ENCODE assay signal across 8 cellular contexts in genomic region chr6:2634151-2634964, GRCh38.
A peak's percentile ranks its signal among the peaks of the same experiment; 100 is the strongest.
DNase-seq lines count a peak whose midpoint lies in the region; ATAC-seq and TF ChIP-seq lines count a peak whose summit lies in the region.

No MANE protein-coding gene starts in this region.

- no peak overlapping the region for H3K27ac Mint-ChIP-seq in CD4-positive, alpha-beta T cell

- no peak overlapping the region for H2AFZ ChIP-seq in Karpas-422 (ENCODE audit: low read length)
- peak overlapping the region; percentile 44 for H2AFZ ChIP-seq in neural cell (ENCODE audit: low read depth, low read length)

- peak; percentile 68 to 89 (median 79) for DNase-seq in CD4-positive, alpha-beta T cell
- DNase-seq in Karpas-422: peak; percentile 80
- DNase-seq in RWPE1 (ENCODE audit: low spot score): peak; percentile 77
- DNase-seq in activated effector memory CD4-positive, alpha-beta T cell treated with anti-CD3 and anti-CD28 coated beads, Interleukin-2, amount 50 U/mL, for 16 hours: peak; percentile 94
- DNase-seq in foreskin fibroblast: peak; percentile 83 to 95
- peak; percentile 91 for DNase-seq in stimulated activated naive CD8-positive, alpha-beta T cell treated with anti-CD3 and anti-CD28 coated beads, Interleukin-15, Interleukin-2, amounts not matched to agents 100 U/mL and 50 U/mL, for 24 hours

- intact Hi-C loops in CD4-positive, alpha-beta T cell (cut with DNase I, micrococcal nuclease): loop anchor here (1.0 to 5.0 kb wide), 6 partner anchors 437 to 1112 kb away; no protein-coding TSS in a partner anchor

- peak; percentile 26 for TF ChIP-seq EP300 in neural cell (conservative IDR thresholded peaks at IDR 0.05; ENCODE audit: poor library complexity, severe bottlenecking)

- TF ChIP-seq CTCF in CD4-positive, alpha-beta T cell (IDR thresholded peaks at IDR 0.05): peak; percentile 97
- TF ChIP-seq CTCF in RWPE1 (conservative IDR thresholded peaks at IDR 0.05; ENCODE audit: low read depth): peak; percentile 97
- peak; percentile 98 for TF ChIP-seq CTCF in foreskin fibroblast (IDR thresholded peaks at IDR 0.05; ENCODE audit: low read depth, low read length)
- peak; percentile 97 for TF ChIP-seq CTCF in neural cell (IDR thresholded peaks at IDR 0.05; ENCODE audit: poor library complexity, severe bottlenecking)

- H3K27ac ChIP-seq in CD4-positive, alpha-beta T cell (ENCODE audit: low read depth, low read length): no peak overlapping the region
- no peak overlapping the region for H3K27ac ChIP-seq in Karpas-422 (ENCODE audit: low read length)
- H3K27ac ChIP-seq in RWPE1: peak overlapping the region; percentile 76
- no peak overlapping the region for H3K27ac ChIP-seq in neural cell (ENCODE audit: low read length)

- POLR2A ChIA-PET in CD4-positive, alpha-beta T cell (lab: Charles Lee): interaction anchor here (1.0 to 1.8 kb wide), 3 partner anchors 925 to 1038 kb away, joined by 3 to 5 read pairs (median 4); no protein-coding TSS in a partner anchor
- POLR2A ChIA-PET in RWPE1 (lab: Yijun Ruan, JAX; ENCODE audit: low non-redundant PET): no interaction called here

- H3K9me3 ChIP-seq in CD4-positive, alpha-beta T cell (ENCODE audit: control insufficient read depth, low read length): no peaks in the 10 kb centered on the region
- H3K9me3 ChIP-seq in Karpas-422 (ENCODE audit: low read length) (no peaks in the 10 kb centered on the region), neural cell (ENCODE audit: low read length) (no peaks in the 10 kb centered on the region)

- no peak overlapping the region for H3K4me3 ChIP-seq in Karpas-422 (ENCODE audit: low read length)
- peak overlapping the region; percentile 29 to 40 for H3K4me3 ChIP-seq in foreskin fibroblast (ENCODE audit: low read depth in 1 of 2, low read length in 2 of 2)
- H3K4me3 ChIP-seq in neural cell (ENCODE audit: low read length): peak overlapping the region; percentile 61

- H3K4me2 ChIP-seq in Karpas-422 (ENCODE audit: low read depth, low read length, poor library complexity, severe bottlenecking) (no peak overlapping the region), neural cell (ENCODE audit: low read length) (no peak overlapping the region)

- no peaks in the 10 kb centered on the region for H3K36me3 ChIP-seq in Karpas-422 (ENCODE audit: insufficient read depth, low read length)
- H3K36me3 ChIP-seq in neural cell (ENCODE audit: insufficient read depth, low read length): no peaks in the 10 kb centered on the region

- CTCF ChIA-PET in CD4-positive, alpha-beta T cell (lab: Charles Lee): interaction anchor here (0.6 to 2.6 kb wide), 14 partner anchors 11 to 1038 kb away, joined by 3 to 28 read pairs (median 4); no protein-coding TSS in a partner anchor
- CTCF ChIA-PET in RWPE1 (lab: Yijun Ruan, JAX): interaction anchor here (0.6 to 3.2 kb wide), 38 partner anchors 9 to 1502 kb away, joined by 3 to 20 read pairs (median 3); no protein-coding TSS in a partner anchor

- no peaks in the 10 kb centered on the region for H3K9me3 Mint-ChIP-seq in CD4-positive, alpha-beta T cell

- peaks cover 22% of the 10 kb centered on the region for H3K27me3 Mint-ChIP-seq in CD4-positive, alpha-beta T cell

- H3K36me3 Mint-ChIP-seq in CD4-positive, alpha-beta T cell (ENCODE audit: low read depth): no peaks in the 10 kb centered on the region

- peak; percentile 94 for ATAC-seq in CD4-positive, alpha-beta T cell (ENCODE audit: poor library complexity)
- peak; percentile 85 for ATAC-seq in GM21423 (IDR thresholded peaks at IDR 0.05; ENCODE audit: unreplicated experiment)
- peak; percentile 93 for ATAC-seq in stimulated activated naive CD8-positive, alpha-beta T cell treated with anti-CD3 and anti-CD28 coated beads, Interleukin-15, Interleukin-2, amounts not matched to agents 100 U/mL and 50 U/mL, for 24 hours

- peak overlapping the region; percentile 84 for H3K4me3 Mint-ChIP-seq in CD4-positive, alpha-beta T cell

- H3K4me1 Mint-ChIP-seq in CD4-positive, alpha-beta T cell (ENCODE audit: low read depth): no peaks in the 10 kb centered on the region

- H3K9me2 ChIP-seq in Karpas-422 (replicated peaks; ENCODE audit: insufficient read depth, low read length) (no peaks in the 10 kb centered on the region), neural cell (ENCODE audit: insufficient read depth, low read length) (no peaks in the 10 kb centered on the region)

- H3K9ac ChIP-seq in Karpas-422 (ENCODE audit: low read length): no peak overlapping the region
- peak overlapping the region; percentile 31 for H3K9ac ChIP-seq in neural cell (ENCODE audit: low read length)

- no peaks in the 10 kb centered on the region for H3K4me1 ChIP-seq in Karpas-422 (ENCODE audit: low read length)

- H3F3A ChIP-seq in neural cell (ENCODE audit: insufficient read depth, low read length, poor library complexity, severe bottlenecking): no peaks in the 10 kb centered on the region

- H3K79me2 ChIP-seq in Karpas-422 (ENCODE audit: low read length) (no peaks in the 10 kb centered on the region), neural cell (replicated peaks; ENCODE audit: insufficient read depth, low read length) (no peaks in the 10 kb centered on the region)

- TF ChIP-seq RAD21 in neural cell (conservative IDR thresholded peaks at IDR 0.05): peak; percentile 86

- no peaks in the 10 kb centered on the region for H3K27me3 ChIP-seq in CD4-positive, alpha-beta T cell (ENCODE audit: control insufficient read depth, insufficient read depth, low read length)
- no peaks in the 10 kb centered on the region for H3K27me3 ChIP-seq in Karpas-422 (ENCODE audit: low read length)
- H3K27me3 ChIP-seq in neural cell (ENCODE audit: insufficient read depth, low read depth, low read length): no peaks in the 10 kb centered on the region

- no peaks in the 10 kb centered on the region for H4K20me1 ChIP-seq in Karpas-422 (ENCODE audit: insufficient read depth, low read depth, low read length)
- H4K20me1 ChIP-seq in neural cell (ENCODE audit: insufficient read depth): no peaks in the 10 kb centered on the region

TF ChIP-seq in neural cell, 6 proteins besides CTCF, POLR2A, EP300 and RAD21:
- TF ChIP-seq POLR2AphosphoS5 (IDR thresholded peaks at IDR 0.05) (no peak), MXI1 (conservative IDR thresholded peaks at IDR 0.05; ENCODE audit: poor library complexity, severe bottlenecking) (peak; percentile 62), SMC3 (conservative IDR thresholded peaks at IDR 0.05; ENCODE audit: poor library complexity) (peak; percentile 91)
